2 cellular contexts compared by ENCODE assay signal in genomic region chr7:143806664-143807063, GRCh38. TPM values are rescaled to one million over a fixed set of nuclear protein-coding genes. Genes with fewer than 3 reads are reported as not detected.
"Had no signal": no experiment of that assay in that cellular context is flagged by ENCODE, and none has a peak within 500 bp of the region (broad histone marks: within the 10 kb centered on the region; RNA-seq: fewer than 3 reads in every experiment).

No MANE protein-coding gene starts in this region.

RNA-seq across cellular contexts. Expression of gene CTAGE6, which starts 49.2 kb away (rescaled TPM):
- total RNA-seq: cardiac septum, occipital lobe had no signal
